Comparison of ENCODE assay signal across 13 cellular contexts in the genomic region with DNA sequence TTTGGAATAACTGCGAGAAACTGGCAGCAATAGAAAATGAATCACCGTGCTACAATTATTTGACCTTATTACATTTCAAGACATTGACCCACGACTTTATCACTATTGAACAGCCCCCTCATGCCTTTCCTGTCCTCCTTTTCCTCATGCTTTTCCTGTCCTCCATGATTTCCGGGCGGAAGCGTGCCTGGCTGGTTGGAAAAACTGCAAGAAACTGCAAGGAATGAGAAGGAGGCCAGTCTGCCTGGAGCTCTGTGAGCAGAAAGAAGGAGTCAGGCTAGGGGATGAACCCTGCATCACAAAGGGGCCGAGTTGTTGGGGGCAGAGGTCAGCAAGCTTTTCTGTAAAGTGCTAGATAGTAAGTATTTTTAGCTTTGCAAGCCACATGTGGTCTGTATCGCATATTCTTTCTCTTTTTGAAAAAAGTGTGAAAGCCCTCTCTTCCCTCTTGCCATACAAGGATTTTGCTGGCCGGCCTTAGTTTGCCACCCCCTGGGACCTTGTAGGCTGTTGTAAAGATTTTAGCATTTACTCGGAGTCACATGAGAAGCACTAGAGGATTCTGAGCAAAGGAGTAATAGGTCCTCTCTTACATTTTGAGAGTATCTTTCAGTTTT. TPM values are rescaled to one million over a fixed set of nuclear protein-coding genes. Genes with fewer than 3 reads are reported as not detected.
A peak's percentile ranks its signal among the peaks of the same experiment; 100 is the strongest.
DNase-seq lines count a peak whose midpoint lies in the region; FAIRE-seq and TF ChIP-seq lines count a peak whose summit lies in the region.
"Had no signal": no experiment of that assay in that cellular context is flagged by ENCODE, and none has a peak within 500 bp of the region (broad histone marks: within the 10 kb centered on the region; RNA-seq: fewer than 3 reads in every experiment).

No MANE protein-coding gene starts in this region.

- no peak overlapping the region for H2AFZ ChIP-seq in astrocyte (ENCODE audit: low read depth, low read length)

- no peaks in the 10 kb centered on the region for H3K9me3 Mint-ChIP-seq in astrocyte (ENCODE audit: unreplicated experiment)

- peak overlapping the region; percentile 64 for H3K27ac Mint-ChIP-seq in astrocyte (ENCODE audit: unreplicated experiment)

- TF ChIP-seq CTCF in astrocyte (IDR thresholded peaks at IDR 0.05; ENCODE audit: insufficient read depth, low read depth, low read length), result no peak

- H3K27me3 ChIP-seq in H7 (ENCODE audit: control insufficient read depth, insufficient read depth, low read length) (no peaks in the 10 kb centered on the region), astrocyte (ENCODE audit: insufficient read depth, low read length) (no peaks in the 10 kb centered on the region), iPS-20b (ENCODE audit: insufficient read depth, low read length) (no peaks in the 10 kb centered on the region), skeletal muscle tissue (ENCODE audit: control insufficient read depth in 3 of 3, insufficient read depth in 3 of 3, low read length in 3 of 3) (no peaks in the 10 kb centered on the region)
- H3K27me3 ChIP-seq: upper lobe of left lung had no signal

- DNase-seq in H7, result peak; percentile 80
- no peak for DNase-seq in astrocyte (ENCODE audit: low read depth)
- DNase-seq in activated CD4-positive, alpha-beta T cell treated with anti-CD3 and anti-CD28 coated beads, Interleukin-2, amount 50 U/mL, for 1 hour, result no peak
- no peak for DNase-seq in hypothalamus (lab: John Stamatoyannopoulos, UW)
- DNase-seq in HK-2 (ENCODE audit: unreplicated experiment), result no peak
- DNase-seq: kidney glomerular epithelial cell, NCI-H1930, PC-3, retina, T-helper 17 cell, upper lobe of left lung had no signal

- H3K9me3 ChIP-seq in astrocyte (ENCODE audit: insufficient read depth, low read depth, low read length), result no peaks in the 10 kb centered on the region
- no peaks in the 10 kb centered on the region for H3K9me3 ChIP-seq in iPS-20b (ENCODE audit: insufficient read depth, low read depth, low read length)
- no peaks in the 10 kb centered on the region for H3K9me3 ChIP-seq in skeletal muscle tissue (ENCODE audit: control insufficient read depth in 3 of 3, low read length in 3 of 3)
- H3K9me3 ChIP-seq: upper lobe of left lung had no signal

- H3K9ac ChIP-seq in astrocyte (ENCODE audit: low read length), result no peak overlapping the region
- peak overlapping the region; percentile 69 for H3K9ac ChIP-seq in iPS-20b (ENCODE audit: low read depth, low read length)
- peak overlapping the region in 1 of 3 donors; percentile 40 for H3K9ac ChIP-seq in skeletal muscle tissue (ENCODE audit: low read depth in 1 of 3, low read length in 3 of 3)

- H4K20me1 ChIP-seq in astrocyte (ENCODE audit: insufficient read depth, low read length), result no peaks in the 10 kb centered on the region

- H3K4me1 ChIP-seq in astrocyte (ENCODE audit: insufficient read depth, low read length) (no peaks in the 10 kb centered on the region), iPS-20b (ENCODE audit: insufficient read depth, low read length) (peaks cover 32% of the 10 kb centered on the region), skeletal muscle tissue (ENCODE audit: control insufficient read depth in 3 of 3, insufficient read depth in 3 of 3, low read length in 3 of 3) (peaks cover 0 to 8% (median 7%) of the 10 kb centered on the region in 3 donors)

- peaks cover 6% of the 10 kb centered on the region for H3K27me3 Mint-ChIP-seq in astrocyte (ENCODE audit: low read depth, unreplicated experiment)

- H3K36me3 Mint-ChIP-seq in astrocyte (ENCODE audit: low read depth, unreplicated experiment), result no peaks in the 10 kb centered on the region

- peak overlapping the region; percentile 51 for H3K4me3 Mint-ChIP-seq in astrocyte (ENCODE audit: unreplicated experiment)
- H3K4me3 Mint-ChIP-seq: T-helper 17 cell had no signal

- no peak overlapping the region for H3K27ac ChIP-seq in astrocyte (ENCODE audit: low read depth, low read length)
- peak overlapping the region; percentile 77 for H3K27ac ChIP-seq in iPS-20b (ENCODE audit: low read length)
- peak overlapping the region; percentile 19 for H3K27ac ChIP-seq in skeletal muscle tissue (ENCODE audit: low read depth, low read length)

- FAIRE-seq in astrocyte (lab: Jason Lieb, UNC), result no peak

- peaks cover 6% of the 10 kb centered on the region for H3K4me1 Mint-ChIP-seq in astrocyte (ENCODE audit: low read depth, unreplicated experiment)

- H3K4me3 ChIP-seq in H7 (ENCODE audit: insufficient read depth, low read depth, low read length) (no peak overlapping the region), astrocyte (ENCODE audit: insufficient read depth, low read depth, low read length) (no peak overlapping the region), iPS-20b (ENCODE audit: low read length) (peak overlapping the region; percentile 28; the same call in 1 of the 2 replicates), skeletal muscle tissue (ENCODE audit: low read length in 3 of 3) (no peak overlapping the region)
- H3K4me3 ChIP-seq: upper lobe of left lung had no signal

- H3K4me2 ChIP-seq in astrocyte (ENCODE audit: low read length), result no peak overlapping the region

- H3K36me3 ChIP-seq in H7 (replicated peaks; ENCODE audit: control insufficient read depth, insufficient read depth, low read length) (no peaks in the 10 kb centered on the region), astrocyte (ENCODE audit: insufficient read depth, low read length) (no peaks in the 10 kb centered on the region), iPS-20b (ENCODE audit: insufficient read depth, low read depth, low read length) (no peaks in the 10 kb centered on the region), skeletal muscle tissue (ENCODE audit: control insufficient read depth in 3 of 3, insufficient read depth in 3 of 3, low read length in 3 of 3) (no peaks in the 10 kb centered on the region)
- H3K36me3 ChIP-seq: upper lobe of left lung had no signal

- H3K79me2 ChIP-seq in astrocyte (ENCODE audit: insufficient read depth, low read length), result no peaks in the 10 kb centered on the region

RNA-seq across cellular contexts. Expression of gene SWAP70, which starts 37.0 kb away (rescaled TPM):
- 18.5 and 24.3 TPM in 2 replicates for total RNA-seq in H7 (2014; rRNA removed; shearing (Covaris generic))
- 28.6 and 33.7 TPM in 2 replicates for total RNA-seq in astrocyte
- total RNA-seq in skeletal muscle tissue, result 14.6 TPM

RNA-seq across cellular contexts. Expression of gene WEE1, which starts 53.4 kb away (rescaled TPM):
- total RNA-seq in H7 (2014; rRNA removed; shearing (Covaris generic)), result 125 and 176 TPM in 2 replicates
- total RNA-seq in astrocyte (29.3 and 50.7 TPM in 2 replicates), skeletal muscle tissue (20.4 TPM)
